In the genomic region with DNA sequence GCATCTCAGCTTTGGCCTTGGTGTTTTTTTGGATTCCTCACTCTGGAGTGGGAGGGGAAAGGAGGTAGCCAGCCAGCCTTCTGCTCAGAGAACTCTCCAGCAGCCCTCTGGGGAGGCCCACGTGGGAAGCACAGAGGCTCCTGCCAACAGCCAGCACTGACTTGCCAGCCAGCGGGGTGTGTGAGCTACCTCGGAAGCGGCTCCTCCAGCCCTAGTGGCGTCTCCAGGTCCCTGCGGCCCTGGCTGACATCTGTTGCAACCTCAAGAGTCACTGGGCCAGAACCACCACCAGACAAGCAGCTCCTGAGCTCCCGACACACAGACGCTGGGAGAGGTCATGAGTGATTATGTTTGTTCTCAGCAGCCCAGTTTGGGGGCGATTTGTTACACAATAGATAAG, we compare ENCODE assay signal across 8 cellular contexts.
DNase-seq lines count a peak whose midpoint lies in the region; ATAC-seq and TF ChIP-seq lines count a peak whose summit lies in the region.

No MANE protein-coding gene starts in this region.

- H3K14ac ChIP-seq in IMR-90 (replicated peaks; ENCODE audit: low read depth, low read length) = no peak overlapping the region

- H4K5ac ChIP-seq in IMR-90 (ENCODE audit: low read depth, low read length) = no peak overlapping the region

- H2AFZ ChIP-seq in ACC112 (ENCODE audit: low read length, unreplicated experiment) (peak overlapping the region; percentile 5), IMR-90 (replicated peaks; ENCODE audit: low read length, poor library complexity) (peak overlapping the region; percentile 33)

- H3K23ac ChIP-seq in IMR-90 (ENCODE audit: low read depth, low read length) = no peak overlapping the region

- H3K27me3 ChIP-seq in ACC112 (ENCODE audit: insufficient read depth, low read length) = no peaks in the 10 kb centered on the region
- peaks cover 3% of the 10 kb centered on the region; the same call in 1 of the 2 replicates for H3K27me3 ChIP-seq in IMR-90 (ENCODE audit: control insufficient read depth, insufficient read depth, low read length)
- H3K27me3 ChIP-seq in colonic mucosa = no peaks in the 10 kb centered on the region

- TF ChIP-seq CTCF in IMR-90 (conservative IDR thresholded peaks at IDR 0.05; ENCODE audit: low read depth, low read length) (0 out of 2 replicates have a peak, but pooled peaks have one; percentile 23), colonic mucosa (IDR thresholded peaks at IDR 0.05) (no peak)

- H4K8ac ChIP-seq in IMR-90 (ENCODE audit: low read depth in 2 of 2, low read length in 2 of 2) = no peak overlapping the region

- H4K91ac ChIP-seq in IMR-90 (ENCODE audit: insufficient read depth, low read depth, low read length) = no peak overlapping the region

- H4K20me1 ChIP-seq in IMR-90 (ENCODE audit: insufficient read depth, low read length) = no peaks in the 10 kb centered on the region

- H3K4me1 ChIP-seq in ACC112 (ENCODE audit: control insufficient read depth, insufficient read depth, low read length, unreplicated experiment) (peaks cover 6% of the 10 kb centered on the region), IMR-90 (ENCODE audit: control insufficient read depth, insufficient read depth, low read length) (no peaks in the 10 kb centered on the region; the same call in 1 of the 2 replicates), colonic mucosa (no peaks in the 10 kb centered on the region)

- H2BK20ac ChIP-seq in IMR-90 (ENCODE audit: low read depth, low read length) = no peak overlapping the region

- no peak overlapping the region for H2BK15ac ChIP-seq in IMR-90 (ENCODE audit: low read depth, low read length)

- H3K79me2 ChIP-seq in ACC112 (ENCODE audit: control insufficient read depth, insufficient read depth, low read length, unreplicated experiment) = no peaks in the 10 kb centered on the region

- in situ Hi-C loops in IMR-90 (cut with MboI; ENCODE audit: low sequenced_read_pairs) = no loop called here

- no peak for TF ChIP-seq POLR2A in IMR-90 (IDR thresholded peaks at IDR 0.05; ENCODE audit: low read depth, low read length)

- 12% methylated on average over 6 of the region's 9 CpGs; no CpG with 5 or more reads in 1 of the 2 experiments for WGBS in IMR-90 (ENCODE audit: extremely low coverage in 2 of 2, insufficient read length in 1 of 2), 2 experiments

- POLR2A ChIA-PET in IMR-90 (lab: Charles Lee; ENCODE audit: unreplicated experiment) = no interaction called here

- H3K4me3 ChIP-seq in ACC112 (ENCODE audit: low read depth, low read length) = no peak overlapping the region
- no peak overlapping the region for H3K4me3 ChIP-seq in IMR-90 (ENCODE audit: insufficient read depth, low read depth, low read length)
- no peak overlapping the region for H3K4me3 ChIP-seq in colonic mucosa

- ATAC-seq in IMR-90 (ENCODE audit: low read depth) (peak; percentile 76), GM21381 (IDR thresholded peaks at IDR 0.05; ENCODE audit: unreplicated experiment) (no peak)

- no peak overlapping the region for H2AK9ac ChIP-seq in IMR-90 (replicated peaks; ENCODE audit: low read depth, low read length, poor library complexity)

- H3K4me2 ChIP-seq in IMR-90 (ENCODE audit: low read depth, low read length) = no peak overlapping the region

- H3K9ac ChIP-seq in IMR-90 (ENCODE audit: low read depth, low read length) (no peak overlapping the region), colonic mucosa (ENCODE audit: low read depth in 2 of 2, low read length in 2 of 2) (no peak overlapping the region)

- H2BK5ac ChIP-seq in IMR-90 (ENCODE audit: low read depth, low read length, poor library complexity, severe bottlenecking) = no peak overlapping the region

- H3K56ac ChIP-seq in IMR-90 (ENCODE audit: extremely low read depth, insufficient read depth, low read length) = no peak overlapping the region

- peak; percentile 54 for DNase-seq in IMR-90
- peak; percentile 18 for DNase-seq in colonic mucosa
- peak; percentile 53 for DNase-seq in medulla oblongata (ENCODE audit: extremely low spot score)
- no peak for DNase-seq in NOMO-1 (lab: John Stamatoyannopoulos, UW; ENCODE audit: unreplicated experiment in 2 of 2)
- no peak for DNase-seq in stimulated activated CD4-positive, alpha-beta T cell treated with anti-CD3 and anti-CD28 coated beads, Interleukin-15, amount 100 ng/mL, for 24 hours
- DNase-seq in stimulated activated CD4-positive, alpha-beta T cell treated with anti-CD3 and anti-CD28 coated beads, Interleukin-4, amount 100 ng/mL, for 4 hours = no peak

- H2AK5ac ChIP-seq in IMR-90 (ENCODE audit: low read depth, low read length) = no peak overlapping the region

- H3K27ac ChIP-seq in ACC112 (ENCODE audit: low read depth, low read length) (no peak overlapping the region), IMR-90 (ENCODE audit: insufficient read depth, low read length) (no peak overlapping the region), colonic mucosa (no peak overlapping the region)

- H3K36me3 ChIP-seq in ACC112 (ENCODE audit: insufficient read depth, low read length) (no peaks in the 10 kb centered on the region), IMR-90 (ENCODE audit: control insufficient read depth, insufficient read depth, low read length) (no peaks in the 10 kb centered on the region), colonic mucosa (no peaks in the 10 kb centered on the region)

- intact Hi-C loops in IMR-90 (cut with micrococcal nuclease) = no loop called here
- intact Hi-C loops in colonic mucosa (cut with DNase I) = no loop called here

- dilution Hi-C loops in IMR-90 (cut with HindIII; ENCODE audit: low sequenced_read_pairs, unreplicated experiment) = no loop called here

- H2BK120ac ChIP-seq in IMR-90 (ENCODE audit: low read depth, low read length) = no peak overlapping the region

- peak; percentile 14; the same call in 1 of the 2 replicates for TF ChIP-seq RAD21 in IMR-90 (IDR thresholded peaks at IDR 0.05; ENCODE audit: low read length)

- BruUV-seq in IMR-90 (replicated peaks; lab: Mats Ljungman, UMichigan) = no TSS peak

- no peaks in the 10 kb centered on the region for H3K9me3 ChIP-seq in IMR-90 (ENCODE audit: control insufficient read depth, insufficient read depth, low read length)
- H3K9me3 ChIP-seq in colonic mucosa = no peaks in the 10 kb centered on the region

- no peaks in the 10 kb centered on the region for H3K79me1 ChIP-seq in IMR-90 (ENCODE audit: low read depth in 1 of 2, low read length in 2 of 2)

- no peak overlapping the region for H3K18ac ChIP-seq in IMR-90 (ENCODE audit: low read depth, low read length)

- H3K9me1 ChIP-seq in IMR-90 (ENCODE audit: insufficient read depth, low read length) = no peaks in the 10 kb centered on the region

- H3K4ac ChIP-seq in IMR-90 (ENCODE audit: low read depth, low read length) = no peak overlapping the region

- CTCF ChIA-PET in IMR-90 (lab: Yijun Ruan, JAX) = no interaction called here

TF ChIP-seq in IMR-90, 13 proteins besides CTCF, POLR2A, EP300 and RAD21:
- no peak for TF ChIP-seq NFE2L2 (IDR thresholded peaks at IDR 0.05; ENCODE audit: low read depth, low read length)
- no peak for TF ChIP-seq BHLHE40 (IDR thresholded peaks at IDR 0.05; ENCODE audit: low read depth, low read length)
- peak; percentile 66; the same call in 1 of the 2 replicates for TF ChIP-seq MXI1 (IDR thresholded peaks at IDR 0.05; ENCODE audit: borderline replicate concordance, low read depth, low read length)
- no peak for TF ChIP-seq RFX5 (IDR thresholded peaks at IDR 0.05; ENCODE audit: low read depth, low read length)
- no peak for TF ChIP-seq MAZ (IDR thresholded peaks at IDR 0.05; ENCODE audit: borderline replicate concordance, low read depth, low read length)
- no peak for TF ChIP-seq CHD1 (IDR thresholded peaks at IDR 0.05; ENCODE audit: low read depth, low read length)
- TF ChIP-seq, protein P1, sequence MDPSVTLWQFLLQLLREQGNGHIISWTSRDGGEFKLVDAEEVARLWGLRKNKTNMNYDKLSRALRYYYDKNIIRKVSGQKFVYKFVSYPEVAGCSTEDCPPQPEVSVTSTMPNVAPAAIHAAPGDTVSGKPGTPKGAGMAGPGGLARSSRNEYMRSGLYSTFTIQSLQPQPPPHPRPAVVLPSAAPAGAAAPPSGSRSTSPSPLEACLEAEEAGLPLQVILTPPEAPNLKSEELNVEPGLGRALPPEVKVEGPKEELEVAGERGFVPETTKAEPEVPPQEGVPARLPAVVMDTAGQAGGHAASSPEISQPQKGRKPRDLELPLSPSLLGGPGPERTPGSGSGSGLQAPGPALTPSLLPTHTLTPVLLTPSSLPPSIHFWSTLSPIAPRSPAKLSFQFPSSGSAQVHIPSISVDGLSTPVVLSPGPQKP (IDR thresholded peaks at IDR 0.05; ENCODE audit: borderline replicate concordance, low read depth, low read length) = no peak
- TF ChIP-seq RCOR1 (IDR thresholded peaks at IDR 0.05; ENCODE audit: insufficient replicate concordance, low read length) = no peak
- peak; percentile 40; the same call in 1 of the 2 replicates for TF ChIP-seq CEBPB (IDR thresholded peaks at IDR 0.05; ENCODE audit: low read depth, low read length)
- TF ChIP-seq, protein P2, sequence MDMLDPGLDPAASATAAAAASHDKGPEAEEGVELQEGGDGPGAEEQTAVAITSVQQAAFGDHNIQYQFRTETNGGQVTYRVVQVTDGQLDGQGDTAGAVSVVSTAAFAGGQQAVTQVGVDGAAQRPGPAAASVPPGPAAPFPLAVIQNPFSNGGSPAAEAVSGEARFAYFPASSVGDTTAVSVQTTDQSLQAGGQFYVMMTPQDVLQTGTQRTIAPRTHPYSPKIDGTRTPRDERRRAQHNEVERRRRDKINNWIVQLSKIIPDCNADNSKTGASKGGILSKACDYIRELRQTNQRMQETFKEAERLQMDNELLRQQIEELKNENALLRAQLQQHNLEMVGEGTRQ (IDR thresholded peaks at IDR 0.05; ENCODE audit: low read depth, low read length) = peak; percentile 46; the same call in 1 of the 2 replicates
- TF ChIP-seq MAFK (IDR thresholded peaks at IDR 0.05; ENCODE audit: low read depth, low read length) = no peak
- TF ChIP-seq FOS (IDR thresholded peaks at IDR 0.05; ENCODE audit: low read depth, low read length) = no peak
- peak; percentile 23; the same call in 1 of the 2 replicates for TF ChIP-seq SMC3 (IDR thresholded peaks at IDR 0.05; ENCODE audit: low read depth, low read length)

Comparison
In these comparisons a context has a peak if more than half of its experiments do, and no peak if none do; other contexts are left out.
1. DNase-seq: peak in IMR-90 (single experiment), colonic mucosa (single experiment) and medulla oblongata (single experiment); none in NOMO-1 (0 of 2), stimulated activated CD4-positive, alpha-beta T cell treated with anti-CD3 and anti-CD28 coated beads, Interleukin-15, amount 100 ng/mL, for 24 hours (single experiment) and stimulated activated CD4-positive, alpha-beta T cell treated with anti-CD3 and anti-CD28 coated beads, Interleukin-4, amount 100 ng/mL, for 4 hours (0 of 2).